29 cellular contexts compared by ENCODE assay signal in genomic region chr10:44369296-44369695, GRCh38. TPM values are rescaled to one million over a fixed set of nuclear protein-coding genes. Genes with fewer than 3 reads are reported as not detected.
DNase-seq lines count a peak whose midpoint lies in the region; ATAC-seq and TF ChIP-seq lines count a peak whose summit lies in the region.
"Had no signal": no experiment of that assay in that cellular context is flagged by ENCODE, and none has a peak within 500 bp of the region (broad histone marks: within the 10 kb centered on the region; RNA-seq: fewer than 3 reads in every experiment).

No MANE protein-coding gene starts in this region.

- no peak for TF ChIP-seq CTCF in cardiac fibroblast (IDR thresholded peaks at IDR 0.05; ENCODE audit: low read depth, low read length)
- no peak for TF ChIP-seq CTCF in A673 (conservative IDR thresholded peaks at IDR 0.05; ENCODE audit: low read depth, low read length)

- POLR2A ChIA-PET in A673 (lab: Charles Lee; ENCODE audit: low non-redundant PET) = no interaction called here

- H3K14ac ChIP-seq in neuronal stem cell (ENCODE audit: low read length) = peak overlapping the region; percentile 91

- H3K4me2 ChIP-seq in neuronal stem cell (ENCODE audit: insufficient read depth, low read length, poor library complexity, severe bottlenecking) = no peak overlapping the region

- DNase-seq in Right ventricle myocardium superior = no peak
- no peak for DNase-seq in left ventricle myocardium superior
- DNase-seq in cardiac fibroblast (ENCODE audit: low read depth in 2 of 2) = peak; percentile 61 to 66
- DNase-seq in neuronal stem cell (ENCODE audit: low spot score) = no peak
- no peak for DNase-seq in MV-4-11 (lab: John Stamatoyannopoulos, UW)
- DNase-seq in NK-92 (lab: John Stamatoyannopoulos, UW; ENCODE audit: unreplicated experiment) = no peak
- no peak for DNase-seq in A673 (ENCODE audit: low spot score)
- DNase-seq: 8988T; activated CD4-positive, alpha-beta T cell treated with anti-CD3 and anti-CD28 coated beads for 36 hours; activated CD8-positive, alpha-beta T cell treated with anti-CD3 and anti-CD28 coated beads, Interleukin-2, amount 10 ng/mL, durations not matched to agents 7 days and 5 days; AML-193; amygdala; CD4-positive, alpha-beta memory T cell; colonic mucosa; effector CD4-positive, alpha-beta T cell; HCEC 1CT; islet precursor cell; NCI-H1436 treated with DMSO at 0.1 percent for 48 hours; NCI-H226; NCI-H526 treated with DMSO at 0.1 percent for 48 hours; psoas muscle; SHP77 treated with DMSO at 0.1 percent for 48 hours; sigmoid colon; stimulated activated CD4-positive, alpha-beta T cell treated with anti-CD3 and anti-CD28 coated beads, Interleukin-15, amount 100 ng/mL, for 24 hours; stimulated activated CD4-positive, alpha-beta T cell treated with anti-CD3 and anti-CD28 coated beads, Interleukin-4, amount 100 ng/mL, for 4 hours; substantia nigra; T-helper 9 cell had no signal

- no peaks in the 10 kb centered on the region for H3K9me3 ChIP-seq in neuronal stem cell (replicated peaks in 1 of 2; ENCODE audit: control insufficient read depth in 2 of 2, insufficient read depth in 1 of 2, low read depth in 1 of 2, low read length in 2 of 2)
- H3K9me3 ChIP-seq in A673 (ENCODE audit: low read depth, low read length, poor library complexity, severe bottlenecking) = no peaks in the 10 kb centered on the region
- H3K9me3 ChIP-seq: breast epithelium, colonic mucosa, psoas muscle, sigmoid colon had no signal

- H3K4ac ChIP-seq in neuronal stem cell (ENCODE audit: low read length) = no peak overlapping the region

- H3K27ac ChIP-seq in neuronal stem cell (replicated peaks; ENCODE audit: low read length) = no peak overlapping the region
- H3K27ac ChIP-seq in A673 (ENCODE audit: low read depth, low read length, poor library complexity, severe bottlenecking) = no peak overlapping the region
- H3K27ac ChIP-seq: colonic mucosa, psoas muscle, sigmoid colon had no signal

- H2BK120ac ChIP-seq in neuronal stem cell (ENCODE audit: low read depth, low read length) = no peak overlapping the region

- H2BK12ac ChIP-seq in neuronal stem cell (ENCODE audit: low read length) = no peak overlapping the region

- H3K4me1 ChIP-seq in neuronal stem cell (ENCODE audit: control insufficient read depth in 2 of 2, insufficient read depth in 1 of 2, low read depth in 1 of 2, low read length in 2 of 2) (peaks cover 0 to 4% of the 10 kb centered on the region in 2 donors), A673 (ENCODE audit: insufficient read depth, low read length, poor library complexity, severe bottlenecking) (no peaks in the 10 kb centered on the region)
- H3K4me1 ChIP-seq: breast epithelium, colonic mucosa, psoas muscle, sigmoid colon had no signal

- H4K91ac ChIP-seq in neuronal stem cell (ENCODE audit: low read depth, low read length, poor library complexity) = no peak overlapping the region

- intact Hi-C loops in Right ventricle myocardium superior (cut with DNase I) (no loop called here), left ventricle myocardium superior (cut with micrococcal nuclease) (no loop called here), A673 (cut with micrococcal nuclease; ENCODE audit: unreplicated experiment) (no loop called here)

- H3K23ac ChIP-seq in neuronal stem cell (ENCODE audit: low read depth, low read length, poor library complexity) = no peak overlapping the region

- H3K27me3 ChIP-seq in neuronal stem cell (ENCODE audit: control insufficient read depth in 3 of 3, insufficient read depth in 3 of 3, low read depth in 1 of 3, low read length in 3 of 3) (no peaks in the 10 kb centered on the region), A673 (replicated peaks; ENCODE audit: insufficient read depth, low read depth, low read length, poor library complexity) (no peaks in the 10 kb centered on the region)
- H3K27me3 ChIP-seq: breast epithelium, colonic mucosa, sigmoid colon had no signal

- peak; percentile 25 for ATAC-seq in Right ventricle myocardium superior (ENCODE audit: poor library complexity)
- no peak for ATAC-seq in left ventricle myocardium superior
- ATAC-seq in HG03571 (IDR thresholded peaks at IDR 0.05; ENCODE audit: unreplicated experiment) = no peak
- ATAC-seq: activated CD4-positive, alpha-beta T cell treated with anti-CD3 and anti-CD28 coated beads for 36 hours; activated CD8-positive, alpha-beta T cell treated with anti-CD3 and anti-CD28 coated beads, Interleukin-2, amount 10 ng/mL, durations not matched to agents 7 days and 5 days had no signal

- no CpG with 5 or more reads among the region's 6 CpGs for WGBS in neuronal stem cell (ENCODE audit: extremely low coverage in 2 of 2, insufficient read length in 2 of 2, insufficient replicate concordance in 1 of 2), 2 donors

- H3K36me3 ChIP-seq in neuronal stem cell (replicated peaks in 1 of 2; ENCODE audit: control insufficient read depth in 2 of 2, insufficient read depth in 2 of 2, low read length in 2 of 2) = no peaks in the 10 kb centered on the region
- no peaks in the 10 kb centered on the region for H3K36me3 ChIP-seq in A673 (ENCODE audit: insufficient read depth, low read length, poor library complexity, severe bottlenecking)
- H3K36me3 ChIP-seq: breast epithelium, colonic mucosa had no signal

- no peak overlapping the region for H3K9ac ChIP-seq in neuronal stem cell (ENCODE audit: low read depth, low read length, poor library complexity)

- CTCF ChIA-PET in A673 (lab: Charles Lee) = no interaction called here

- no peak overlapping the region for H2AFZ ChIP-seq in neuronal stem cell (ENCODE audit: low read length)

- BruUV-seq in A673 (replicated peaks; lab: Mats Ljungman, UMichigan) = no TSS peak

- no peak overlapping the region for H4K8ac ChIP-seq in neuronal stem cell (ENCODE audit: low read depth, low read length)

- no peak overlapping the region for H2BK15ac ChIP-seq in neuronal stem cell (ENCODE audit: low read length)

- H2BK5ac ChIP-seq in neuronal stem cell (ENCODE audit: low read length) = no peak overlapping the region

- no peaks in the 10 kb centered on the region for H3K79me1 ChIP-seq in neuronal stem cell (ENCODE audit: low read depth, low read length)

- H3K4me3 ChIP-seq in cardiac fibroblast (replicated peaks in 1 of 2; ENCODE audit: low read depth in 2 of 2, low read length in 2 of 2) (no peak overlapping the region), neuronal stem cell (ENCODE audit: low read length in 2 of 2) (no peak overlapping the region), A673 (ENCODE audit: low read depth, low read length, poor library complexity, severe bottlenecking) (no peak overlapping the region)
- H3K4me3 ChIP-seq: breast epithelium, colonic mucosa, psoas muscle, sigmoid colon had no signal

- no peak overlapping the region for H2AK5ac ChIP-seq in neuronal stem cell (ENCODE audit: low read depth, low read length)

- H3K18ac ChIP-seq in neuronal stem cell (ENCODE audit: low read length) = peak overlapping the region; percentile 5

RNA-seq across cellular contexts. Expression of gene CXCL12, which starts 15.6 kb away (rescaled TPM):
- 117 TPM for total RNA-seq in Right ventricle myocardium superior
- total RNA-seq in left ventricle myocardium superior = 136 TPM
- polyA plus RNA-seq in neuronal stem cell (2013, experiment 1 of 2) = 0.54 TPM
- polyA plus RNA-seq in neuronal stem cell (2013, experiment 2 of 2) = 0.64 TPM
- total RNA-seq in A673 (2021) = 0.30 and 0.52 TPM in 2 replicates
- total RNA-seq: activated CD4-positive, alpha-beta T cell treated with anti-CD3 and anti-CD28 coated beads for 36 hours; activated CD8-positive, alpha-beta T cell treated with anti-CD3 and anti-CD28 coated beads, Interleukin-2, amount 10 ng/mL, durations not matched to agents 7 days and 5 days; CD4-positive, alpha-beta memory T cell had no signal
- polyA plus RNA-seq: CD4-positive, alpha-beta memory T cell had no signal

Comparison
In these comparisons a context has a peak if more than half of its experiments do, and no peak if none do; other contexts are left out.
1. DNase-seq: peak in cardiac fibroblast (2 of 2); none in Right ventricle myocardium superior (single experiment), left ventricle myocardium superior (single experiment), neuronal stem cell (single experiment), MV-4-11 (single experiment), NK-92 (single experiment) and A673 (single experiment).
2. RNA of gene CXCL12, which starts 15.6 kb away (total RNA-seq): 136 TPM in left ventricle myocardium superior (single experiment) and 117 TPM in Right ventricle myocardium superior (single experiment); 0.30 to 0.52 TPM in A673; every median in the first group is over 10 times any median in the second.